ENCODE assay signal across 9 cellular contexts in the genomic region with DNA sequence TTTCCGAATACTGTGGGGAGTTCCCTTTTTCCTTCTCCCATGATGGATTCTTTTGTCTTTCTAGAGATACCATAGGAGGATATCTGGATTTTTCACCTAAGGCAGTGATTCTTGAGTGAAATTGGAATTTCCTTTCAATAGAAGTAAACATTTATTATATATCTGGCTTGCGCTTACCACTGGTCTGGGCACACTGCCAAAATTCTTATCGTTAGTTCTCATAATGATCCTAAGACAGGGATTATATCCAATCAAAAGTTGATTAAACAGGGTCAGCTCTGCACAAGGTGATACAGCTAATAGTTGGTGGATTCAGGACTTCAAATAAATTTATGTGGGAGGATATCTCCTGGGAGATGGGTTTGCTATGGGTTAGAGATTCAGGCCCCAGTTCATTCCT. TPM values are rescaled to one million over a fixed set of nuclear protein-coding genes. Genes with fewer than 3 reads are reported as not detected.
DNase-seq lines count a peak whose midpoint lies in the region; TF ChIP-seq lines count a peak whose summit lies in the region.
"Had no signal": no experiment of that assay in that cellular context is flagged by ENCODE, and none has a peak within 500 bp of the region (broad histone marks: within the 10 kb centered on the region; RNA-seq: fewer than 3 reads in every experiment).

No MANE protein-coding gene starts in this region.

- H3K9me3 Mint-ChIP-seq in mesothelial cell of epicardium = no peaks in the 10 kb centered on the region

- H3K4me1 ChIP-seq in BLaER1 = peaks cover 100% of the 10 kb centered on the region
- no peaks in the 10 kb centered on the region for H3K4me1 ChIP-seq in HEK293 (ENCODE audit: control insufficient read depth, insufficient read depth, low read length)

- H3K4me1 Mint-ChIP-seq in mesothelial cell of epicardium = peaks cover 66% of the 10 kb centered on the region

- peaks cover 100% of the 10 kb centered on the region for H4K20me1 ChIP-seq in BLaER1

- H3K9ac ChIP-seq in BLaER1 = peak overlapping the region; percentile 20; the same call in 1 of the 2 replicates

- POLR2A ChIA-PET in HEK293 (lab: Yijun Ruan, JAX) = interaction anchor here (1.1 to 3.1 kb wide), 2 partner anchors 10 to 30 kb away, joined by 4 to 24 read pairs; a partner anchor contains a TSS

- peak overlapping the region; percentile 77 for H3K27ac Mint-ChIP-seq in mesothelial cell of epicardium

- peak overlapping the region; percentile 42 for H3K4me3 ChIP-seq in BLaER1
- H3K4me3 ChIP-seq in HEK293 (ENCODE audit: low read depth, low read length) = no peak overlapping the region
- H3K4me3 ChIP-seq in astrocyte of the cerebellum (ENCODE audit: low read depth, low read length) = no peak overlapping the region
- H3K4me3 ChIP-seq: skin epidermis had no signal

- H3K4me2 ChIP-seq in BLaER1 = peak overlapping the region; percentile 94

- no peaks in the 10 kb centered on the region for H3K27me3 ChIP-seq in BLaER1

- CTCF ChIA-PET in HEK293 (lab: Yijun Ruan, JAX) = interaction anchor here (1.2 kb wide), 1 partner anchor 51 kb away, joined by 3 read pairs; no protein-coding TSS in a partner anchor

- peaks cover 4% of the 10 kb centered on the region for H3K36me3 Mint-ChIP-seq in mesothelial cell of epicardium

- no peaks in the 10 kb centered on the region for H3K9me3 ChIP-seq in BLaER1
- H3K9me3 ChIP-seq in HEK293 (ENCODE audit: control insufficient read depth, insufficient read depth, low read depth, low read length) = no peaks in the 10 kb centered on the region

- peak; percentile 40 for DNase-seq in astrocyte of the cerebellum (ENCODE audit: low read depth)
- no peak for DNase-seq in mesothelial cell of epicardium (ENCODE audit: low spot score in 2 of 2, unreplicated experiment in 2 of 2)
- DNase-seq in NCI-H774 (lab: John Stamatoyannopoulos, UW) = no peak
- DNase-seq in islet precursor cell = no peak
- no peak for DNase-seq in NCI-H1694 treated with DMSO at 0.1 percent for 48 hours (lab: John Stamatoyannopoulos, UW)
- no peak for DNase-seq in D341Med (ENCODE audit: low spot score)

- no peak for TF ChIP-seq CTCF in HEK293 (tag by site-specific recombination; IDR thresholded peaks at IDR 0.05)
- no peak for TF ChIP-seq CTCF in astrocyte of the cerebellum (IDR thresholded peaks at IDR 0.05; ENCODE audit: low read depth, low read length, missing control alignments)
- TF ChIP-seq CTCF in mesothelial cell of epicardium (IDR thresholded peaks at IDR 0.05; ENCODE audit: unreplicated experiment) = no peak

- H3K27ac ChIP-seq in BLaER1 (peak overlapping the region; percentile 20), HEK293 (ENCODE audit: extremely low read depth, low read depth, low read length) (no peak overlapping the region)

- peaks cover 2% of the 10 kb centered on the region for H3K27me3 Mint-ChIP-seq in mesothelial cell of epicardium (ENCODE audit: low read depth)

- H3K36me3 ChIP-seq in BLaER1 (peaks cover 70% of the 10 kb centered on the region), HEK293 (ENCODE audit: control insufficient read depth in 2 of 2, insufficient read depth in 1 of 2, low read length in 2 of 2) (peaks cover 0 to 40% of the 10 kb centered on the region in 2 experiments; a peak in 1 of 3 replicates)

- in situ Hi-C loops in astrocyte of the cerebellum (cut with HindIII; ENCODE audit: low sequenced_read_pairs) = no loop called here

- H3K4me3 Mint-ChIP-seq in mesothelial cell of epicardium = no peak overlapping the region

TF ChIP-seq in HEK293, 187 proteins besides CTCF, POLR2A, EP300 and RAD21:
- 0 out of 2 replicates have a peak, but pooled peaks have one; percentile 43 for TF ChIP-seq ZNF561 (tag by site-specific recombination; IDR thresholded peaks at IDR 0.05; ENCODE audit: borderline replicate concordance)
- no peak for TF ChIP-seq BCL11A (tag by site-specific recombination; IDR thresholded peaks at IDR 0.05; ENCODE audit: low read depth)
- 0 out of 2 replicates have a peak, but pooled peaks have one; percentile 28 for TF ChIP-seq ZNF843 (tag by site-specific recombination; IDR thresholded peaks at IDR 0.05)
- peak; percentile 20; the same call in 1 of the 2 replicates for TF ChIP-seq TCF7L2 (IDR thresholded peaks at IDR 0.05; ENCODE audit: borderline replicate concordance, low read depth, low read length)
- 0 out of 2 replicates have a peak, but pooled peaks have one; percentile 13 for TF ChIP-seq WT1 (tag by site-specific recombination; IDR thresholded peaks at IDR 0.05)
- TF ChIP-seq ZEB2 (tag by site-specific recombination; IDR thresholded peaks at IDR 0.05) = 0 out of 2 replicates have a peak, but pooled peaks have one; percentile 20
- TF ChIP-seq, protein P1, sequence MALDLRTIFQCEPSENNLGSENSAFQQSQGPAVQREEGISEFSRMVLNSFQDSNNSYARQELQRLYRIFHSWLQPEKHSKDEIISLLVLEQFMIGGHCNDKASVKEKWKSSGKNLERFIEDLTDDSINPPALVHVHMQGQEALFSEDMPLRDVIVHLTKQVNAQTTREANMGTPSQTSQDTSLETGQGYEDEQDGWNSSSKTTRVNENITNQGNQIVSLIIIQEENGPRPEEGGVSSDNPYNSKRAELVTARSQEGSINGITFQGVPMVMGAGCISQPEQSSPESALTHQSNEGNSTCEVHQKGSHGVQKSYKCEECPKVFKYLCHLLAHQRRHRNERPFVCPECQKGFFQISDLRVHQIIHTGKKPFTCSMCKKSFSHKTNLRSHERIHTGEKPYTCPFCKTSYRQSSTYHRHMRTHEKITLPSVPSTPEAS (tag by site-specific recombination; IDR thresholded peaks at IDR 0.05) = peak; percentile 46
- no peak for TF ChIP-seq IKZF3 (tag by site-specific recombination; IDR thresholded peaks at IDR 0.05)
- TF ChIP-seq OSR2 (tag by site-specific recombination; IDR thresholded peaks at IDR 0.05) = 0 out of 2 replicates have a peak, but pooled peaks have one; percentile 7
- no peak for TF ChIP-seq REPIN1 (tag by site-specific recombination; IDR thresholded peaks at IDR 0.05; ENCODE audit: low read depth)
- TF ChIP-seq, protein P2, sequence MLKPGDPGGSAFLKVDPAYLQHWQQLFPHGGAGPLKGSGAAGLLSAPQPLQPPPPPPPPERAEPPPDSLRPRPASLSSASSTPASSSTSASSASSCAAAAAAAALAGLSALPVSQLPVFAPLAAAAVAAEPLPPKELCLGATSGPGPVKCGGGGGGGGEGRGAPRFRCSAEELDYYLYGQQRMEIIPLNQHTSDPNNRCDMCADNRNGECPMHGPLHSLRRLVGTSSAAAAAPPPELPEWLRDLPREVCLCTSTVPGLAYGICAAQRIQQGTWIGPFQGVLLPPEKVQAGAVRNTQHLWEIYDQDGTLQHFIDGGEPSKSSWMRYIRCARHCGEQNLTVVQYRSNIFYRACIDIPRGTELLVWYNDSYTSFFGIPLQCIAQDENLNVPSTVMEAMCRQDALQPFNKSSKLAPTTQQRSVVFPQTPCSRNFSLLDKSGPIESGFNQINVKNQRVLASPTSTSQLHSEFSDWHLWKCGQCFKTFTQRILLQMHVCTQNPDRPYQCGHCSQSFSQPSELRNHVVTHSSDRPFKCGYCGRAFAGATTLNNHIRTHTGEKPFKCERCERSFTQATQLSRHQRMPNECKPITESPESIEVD (tag by site-specific recombination; IDR thresholded peaks at IDR 0.05) = peak; percentile 66
- peak; percentile 35; the same call in 1 of the 2 replicates for TF ChIP-seq ZBTB17 (tag by site-specific recombination; IDR thresholded peaks at IDR 0.05)
- no peak for TF ChIP-seq ZNF239 (tag by site-specific recombination; IDR thresholded peaks at IDR 0.05)
- no peak for TF ChIP-seq ZNF423 (tag by site-specific recombination; IDR thresholded peaks at IDR 0.05)
- 0 out of 2 replicates have a peak, but pooled peaks have one; percentile 25 for TF ChIP-seq KLF10 (tag by site-specific recombination; IDR thresholded peaks at IDR 0.05)
- TF ChIP-seq ZNF366 (tag by site-specific recombination; conservative IDR thresholded peaks at IDR 0.05) = 0 out of 2 replicates have a peak, but pooled peaks have one; percentile 30
- TF ChIP-seq, protein P3, sequence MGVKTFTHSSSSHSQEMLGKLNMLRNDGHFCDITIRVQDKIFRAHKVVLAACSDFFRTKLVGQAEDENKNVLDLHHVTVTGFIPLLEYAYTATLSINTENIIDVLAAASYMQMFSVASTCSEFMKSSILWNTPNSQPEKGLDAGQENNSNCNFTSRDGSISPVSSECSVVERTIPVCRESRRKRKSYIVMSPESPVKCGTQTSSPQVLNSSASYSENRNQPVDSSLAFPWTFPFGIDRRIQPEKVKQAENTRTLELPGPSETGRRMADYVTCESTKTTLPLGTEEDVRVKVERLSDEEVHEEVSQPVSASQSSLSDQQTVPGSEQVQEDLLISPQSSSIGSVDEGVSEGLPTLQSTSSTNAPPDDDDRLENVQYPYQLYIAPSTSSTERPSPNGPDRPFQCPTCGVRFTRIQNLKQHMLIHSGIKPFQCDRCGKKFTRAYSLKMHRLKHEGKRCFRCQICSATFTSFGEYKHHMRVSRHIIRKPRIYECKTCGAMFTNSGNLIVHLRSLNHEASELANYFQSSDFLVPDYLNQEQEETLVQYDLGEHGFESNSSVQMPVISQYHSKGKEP (tag by site-specific recombination; IDR thresholded peaks at IDR 0.05) = peak; percentile 8; the same call in 1 of the 2 replicates
- TF ChIP-seq KLF9 (tag by site-specific recombination; IDR thresholded peaks at IDR 0.05; ENCODE audit: low read depth) = no peak
TF ChIP-seq in HEK293: peak in this region for 12.

RNA-seq across cellular contexts. Expression of a gene that starts 9.6 kb away (rescaled TPM):
- 55.8 to 63.6 TPM (median 56.6 TPM) in 3 replicates for total RNA-seq in mesothelial cell of epicardium
